In the genomic region with DNA sequence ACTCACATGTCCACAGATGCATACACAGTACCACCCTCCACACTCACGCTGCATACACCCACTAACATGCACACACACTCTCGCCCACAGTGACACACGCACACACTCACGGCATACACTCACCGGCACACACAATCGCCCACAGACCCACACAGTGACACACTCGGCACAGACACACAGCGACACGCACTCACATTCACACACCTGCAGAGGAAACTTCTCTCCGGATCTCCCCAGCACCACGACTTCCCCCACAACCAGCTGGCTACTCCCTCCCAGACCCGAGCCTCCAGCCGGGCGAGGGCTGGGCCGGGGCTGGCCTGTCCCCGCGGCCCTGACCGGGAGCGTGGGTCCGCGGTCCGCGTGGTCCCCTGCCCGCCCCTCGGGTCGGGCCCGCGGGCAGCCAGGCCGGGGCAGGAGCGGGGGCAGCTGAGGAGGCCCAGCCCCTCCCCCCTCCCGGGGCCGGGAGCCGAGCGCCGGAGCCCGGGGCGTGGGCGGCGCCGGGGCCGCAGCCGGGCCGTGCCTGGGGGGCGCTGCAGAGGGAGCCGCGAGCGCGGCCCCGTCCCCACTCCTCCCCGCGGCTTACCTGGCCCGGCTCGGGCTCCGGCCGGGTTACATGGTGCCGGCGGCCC, we compare ENCODE assay signal across 8 cellular contexts. TPM values are rescaled to one million over a fixed set of nuclear protein-coding genes. Genes with fewer than 3 reads are reported as not detected.
DNase-seq lines count a peak whose midpoint lies in the region; ATAC-seq and TF ChIP-seq lines count a peak whose summit lies in the region.

No MANE protein-coding gene starts in this region.

- peak overlapping the region; percentile 65 for H3K4me3 Mint-ChIP-seq in activated naive CD8-positive, alpha-beta T cell treated with anti-CD3 and anti-CD28 coated beads, Interleukin-2, amount 10 ng/mL, durations not matched to agents 7 days and 5 days
- peak overlapping the region; percentile 65 for H3K4me3 Mint-ChIP-seq in mesothelial cell of epicardium

- H3K27ac ChIP-seq in PC-9 (no peak overlapping the region), gastroesophageal sphincter (no peak overlapping the region)

- peak; percentile 33 for ATAC-seq in activated naive CD8-positive, alpha-beta T cell treated with anti-CD3 and anti-CD28 coated beads, Interleukin-2, amount 10 ng/mL, durations not matched to agents 7 days and 5 days (ENCODE audit: low read depth)
- no peak for ATAC-seq in gastroesophageal sphincter
- no peak for ATAC-seq in GM18861 (IDR thresholded peaks at IDR 0.05; ENCODE audit: unreplicated experiment)
- ATAC-seq in HG03280 (IDR thresholded peaks at IDR 0.05; ENCODE audit: unreplicated experiment) = no peak

- H3K36me3 ChIP-seq in HAP-1 (replicated peaks) (no peaks in the 10 kb centered on the region), PC-9 (ENCODE audit: low read depth) (no peaks in the 10 kb centered on the region), gastroesophageal sphincter (no peaks in the 10 kb centered on the region)

- H3K4me2 ChIP-seq in PC-9 = no peak overlapping the region

- H3K27me3 Mint-ChIP-seq in activated naive CD8-positive, alpha-beta T cell treated with anti-CD3 and anti-CD28 coated beads, Interleukin-2, amount 10 ng/mL, durations not matched to agents 7 days and 5 days = peaks cover 72% of the 10 kb centered on the region
- H3K27me3 Mint-ChIP-seq in mesothelial cell of epicardium (ENCODE audit: low read depth) = peaks cover 87% of the 10 kb centered on the region

- no peaks in the 10 kb centered on the region for H3K36me3 Mint-ChIP-seq in activated naive CD8-positive, alpha-beta T cell treated with anti-CD3 and anti-CD28 coated beads, Interleukin-2, amount 10 ng/mL, durations not matched to agents 7 days and 5 days
- H3K36me3 Mint-ChIP-seq in mesothelial cell of epicardium = no peaks in the 10 kb centered on the region

- no peaks in the 10 kb centered on the region for H3K9me3 ChIP-seq in HAP-1
- H3K9me3 ChIP-seq in PC-9 (ENCODE audit: insufficient read depth, low read depth) = no peaks in the 10 kb centered on the region
- no peaks in the 10 kb centered on the region for H3K9me3 ChIP-seq in gastroesophageal sphincter

- H3K9me3 Mint-ChIP-seq in activated naive CD8-positive, alpha-beta T cell treated with anti-CD3 and anti-CD28 coated beads, Interleukin-2, amount 10 ng/mL, durations not matched to agents 7 days and 5 days = no peaks in the 10 kb centered on the region
- no peaks in the 10 kb centered on the region for H3K9me3 Mint-ChIP-seq in mesothelial cell of epicardium

- BruUV-seq in PC-9 (replicated peaks; lab: Mats Ljungman, UMichigan) = no TSS peak

- intact Hi-C loops in PC-9 (cut with micrococcal nuclease; ENCODE audit: unreplicated experiment) = no loop called here

- TF ChIP-seq EP300 in gastroesophageal sphincter (IDR thresholded peaks at IDR 0.05) = no peak

- H3K4me1 ChIP-seq in HAP-1 (no peaks in the 10 kb centered on the region; the same call in 1 of the 2 replicates), PC-9 (replicated peaks; ENCODE audit: insufficient read depth) (no peaks in the 10 kb centered on the region), gastroesophageal sphincter (peaks cover 0 to 23% (median 11%) of the 10 kb centered on the region in 3 donors)

- H3K79me2 ChIP-seq in PC-9 (ENCODE audit: low read depth) = no peaks in the 10 kb centered on the region

- no peak for TF ChIP-seq CTCF in AG04449 (IDR thresholded peaks at IDR 0.05; ENCODE audit: insufficient read depth, low read length, missing control alignments)
- no peak for TF ChIP-seq CTCF in mesothelial cell of epicardium (IDR thresholded peaks at IDR 0.05; ENCODE audit: unreplicated experiment)
- no peak for TF ChIP-seq CTCF in PC-9 (conservative IDR thresholded peaks at IDR 0.05)
- no peak for TF ChIP-seq CTCF in gastroesophageal sphincter (IDR thresholded peaks at IDR 0.05)

- H3K4me1 Mint-ChIP-seq in activated naive CD8-positive, alpha-beta T cell treated with anti-CD3 and anti-CD28 coated beads, Interleukin-2, amount 10 ng/mL, durations not matched to agents 7 days and 5 days = peaks cover 4% of the 10 kb centered on the region
- H3K4me1 Mint-ChIP-seq in mesothelial cell of epicardium = peaks cover 5% of the 10 kb centered on the region

- CTCF ChIA-PET in AG04449 (lab: Yijun Ruan, JAX) (no interaction called here), PC-9 (lab: Charles Lee) (no interaction called here)

- H3K27me3 ChIP-seq in HAP-1 (ENCODE audit: low read depth) (peaks cover 20% of the 10 kb centered on the region), PC-9 (ENCODE audit: insufficient read depth, low read depth) (peaks cover 36% of the 10 kb centered on the region), gastroesophageal sphincter (peaks cover 75% of the 10 kb centered on the region)

- no peaks in the 10 kb centered on the region for H3K9me2 ChIP-seq in PC-9 (ENCODE audit: insufficient read depth)

- POLR2A ChIA-PET in AG04449 (lab: Yijun Ruan, JAX) = no interaction called here
- POLR2A ChIA-PET in activated naive CD8-positive, alpha-beta T cell treated with anti-CD3 and anti-CD28 coated beads, Interleukin-2, amount 10 ng/mL, durations not matched to agents 7 days and 5 days (lab: Charles Lee) = no interaction called here
- POLR2A ChIA-PET in PC-9 (lab: Charles Lee; ENCODE audit: unreplicated experiment) = no interaction called here

- TF ChIP-seq POLR2A in gastroesophageal sphincter (IDR thresholded peaks at IDR 0.05) = no peak

- 1% methylated on average over 12 of the region's 57 CpGs; no CpG with 5 or more reads in 1 of the 2 donors for WGBS in gastroesophageal sphincter (ENCODE audit: low coverage in 1 of 2), 2 donors

- in situ Hi-C loops in HAP-1 (cut with MboI; ENCODE audit: low sequenced_read_pairs) = no loop called here

- H3K4me3 ChIP-seq in AG04449 (ENCODE audit: low read depth, low read length) (peak overlapping the region; percentile 2; the same call in 1 of the 2 replicates), HAP-1 (peak overlapping the region; percentile 29), PC-9 (no peak overlapping the region), gastroesophageal sphincter (peak overlapping the region in 1 of 2 donors; percentile 52)

- H3F3A ChIP-seq in PC-9 (ENCODE audit: insufficient read depth, low read depth) = no peaks in the 10 kb centered on the region

- no peak overlapping the region for H2AFZ ChIP-seq in PC-9

- H4K20me1 ChIP-seq in PC-9 (ENCODE audit: insufficient read depth) = no peaks in the 10 kb centered on the region

- DNase-seq in AG04449 (ENCODE audit: low read depth, low spot score) (no peak), HAP-1 (ENCODE audit: low spot score in 2 of 2) (peak in 1 of 2 experiments; percentile 23), mesothelial cell of epicardium (ENCODE audit: low spot score in 2 of 2, unreplicated experiment in 2 of 2) (no peak), PC-9 (no peak)
- DNase-seq in activated naive CD8-positive, alpha-beta T cell treated with anti-CD3 and anti-CD28 coated beads, Interleukin-2, amount 10 ng/mL, durations not matched to agents 7 days and 5 days = peak; percentile 39

- peak overlapping the region; percentile 22 for H3K27ac Mint-ChIP-seq in activated naive CD8-positive, alpha-beta T cell treated with anti-CD3 and anti-CD28 coated beads, Interleukin-2, amount 10 ng/mL, durations not matched to agents 7 days and 5 days
- H3K27ac Mint-ChIP-seq in mesothelial cell of epicardium = no peak overlapping the region

RNA-seq across cellular contexts. Expression of gene DLGAP3, which starts 0.5 kb away (rescaled TPM):
- under 1 TPM; 0.45 to 0.55 TPM for total RNA-seq in activated naive CD8-positive, alpha-beta T cell treated with anti-CD3 and anti-CD28 coated beads, Interleukin-2, amount 10 ng/mL, durations not matched to agents 7 days and 5 days
- total RNA-seq in mesothelial cell of epicardium = 0.23 to 0.44 TPM (median 0.27 TPM) in 3 replicates
- total RNA-seq in PC-9 (2021) = not detected in 2 replicates
- under 1 TPM in 2 of 4 donors, not detected in 2; 0.12 to 0.13 TPM for total RNA-seq in gastroesophageal sphincter

RNA-seq across cellular contexts. Expression of gene TMEM35B, which starts 56.2 kb away (rescaled TPM):
- total RNA-seq in activated naive CD8-positive, alpha-beta T cell treated with anti-CD3 and anti-CD28 coated beads, Interleukin-2, amount 10 ng/mL, durations not matched to agents 7 days and 5 days = 10 to 100 TPM; 38.0 to 39.9 TPM
- total RNA-seq in mesothelial cell of epicardium (13.9 to 16.5 TPM (median 14.9 TPM) in 3 replicates), PC-9 (2021) (39.8 and 41.7 TPM in 2 replicates), gastroesophageal sphincter (10 to 100 TPM; 22.7 to 67.6 (median 41.8) TPM)
